In genomic region chr19:52095172-52096014, GRCh38 we compare ENCODE assay signal across 8 cellular contexts. TPM values are rescaled to one million over a fixed set of nuclear protein-coding genes. Genes with fewer than 3 reads are reported as not detected.
DNase-seq lines count a peak whose midpoint lies in the region; TF ChIP-seq lines count a peak whose summit lies in the region.

Gene ZNF841, minus strand, starts transcription at chr19:52095765. Its CDS starts 10,964 bp downstream, at chr19:52084801.

- H3K4me1 ChIP-seq in left ventricle myocardium inferior: peaks cover 23% of the 10 kb centered on the region
- peaks cover 4 to 21% (median 11%) of the 10 kb centered on the region in 4 donors for H3K4me1 ChIP-seq in transverse colon

- H3K27ac ChIP-seq in left ventricle myocardium inferior (replicated peaks) (peak within 1 kb of the TSS; percentile 73), transverse colon (peak within 1 kb of the TSS; percentile 60 to 85 (median 80))

- TF ChIP-seq EP300 in transverse colon (IDR thresholded peaks at IDR 0.05; ENCODE audit: low read depth): no peak

- TF ChIP-seq CTCF in left ventricle myocardium inferior (IDR thresholded peaks at IDR 0.05; ENCODE audit: borderline replicate concordance) (peak; percentile 25), transverse colon (IDR thresholded peaks at IDR 0.05) (no peak)

- in situ Hi-C loops in transverse colon (cut with MboI; ENCODE audit: low pct_ligation_motif_present in 1 of 4, low pct_unique_long_range_greater_than_20kb in 1 of 4, low sequenced_read_pairs in 3 of 4): loop anchor here in 1 of 4 donors (10.0 kb wide), 1 partner anchor 859 kb away; no protein-coding TSS in a partner anchor

- intact Hi-C loops in left ventricle myocardium inferior (cut with micrococcal nuclease): no loop called here
- intact Hi-C loops in posterior vena cava (cut with DNase I): no loop called here
- intact Hi-C loops in transverse colon (cut with DNase I; ENCODE audit: low total_unique reads): no loop called here

- TF ChIP-seq POLR2A in transverse colon (IDR thresholded peaks at IDR 0.05): peak; percentile 66

- WGBS in transverse colon (ENCODE audit: low coverage in 1 of 2), 2 donors: 0 to 2% methylated on average over 10 to 59 of the region's 59 CpGs

- H3K27me3 ChIP-seq in H7 (ENCODE audit: control insufficient read depth, insufficient read depth, low read length) (no peaks in the 10 kb centered on the region), left ventricle myocardium inferior (ENCODE audit: low read depth) (no peaks in the 10 kb centered on the region), transverse colon (no peaks in the 10 kb centered on the region)

- DNase-seq in DMS153 treated with DMSO at 0.1 percent for 48 hours (lab: John Stamatoyannopoulos, UW; ENCODE audit: unreplicated experiment) (peak; percentile 73), H7 (peak; percentile 95), NCI-H128 (lab: John Stamatoyannopoulos, UW; ENCODE audit: unreplicated experiment) (peak; percentile 56), T-helper 2 cell (peak; percentile 48 to 91 (median 76)), amygdala (lab: John Stamatoyannopoulos, UW) (peak; percentile 21 to 96 (median 89)), left ventricle myocardium inferior (peak; percentile 97), posterior vena cava (ENCODE audit: low spot score) (peak; percentile 99), transverse colon (peak; percentile 94)

- H3K9me3 ChIP-seq in left ventricle myocardium inferior (replicated peaks): peaks cover 46% of the 10 kb centered on the region
- H3K9me3 ChIP-seq in transverse colon: peaks cover 9 to 29% of the 10 kb centered on the region in 2 donors

- H3K4me3 ChIP-seq in H7 (ENCODE audit: insufficient read depth, low read depth, low read length) (peak within 1 kb of the TSS; percentile 92), left ventricle myocardium inferior (peak within 1 kb of the TSS; percentile 79), transverse colon (peak within 1 kb of the TSS; percentile 55 to 95 (median 82))

- H3K36me3 ChIP-seq in H7 (replicated peaks; ENCODE audit: control insufficient read depth, insufficient read depth, low read length) (no peaks in the 10 kb centered on the region; the same call in 1 of the 2 replicates), left ventricle myocardium inferior (peaks cover 25% of the 10 kb centered on the region), transverse colon (peaks cover 0 to 33% (median 3%) of the 10 kb centered on the region in 4 donors)

RNA-seq across cellular contexts. Expression of gene ZNF841, which starts in this region (rescaled TPM):
- 4.0 and 4.1 TPM in 2 replicates for total RNA-seq in H7 (2014; rRNA removed; shearing (Covaris generic))
- total RNA-seq in left ventricle myocardium inferior (8.5 TPM), posterior vena cava (10 to 100 TPM; 25.5 to 29.0 TPM), transverse colon (10 to 100 TPM; 15.7 to 23.7 (median 21.1) TPM)

Comparison
In these comparisons a context has a peak if more than half of its experiments do, and no peak if none do; other contexts are left out.
1. Peak in every context shown above with its lines: DNase-seq, H3K4me3 ChIP-seq and H3K27ac ChIP-seq.